In genomic region chrY:13019481-13019880, GRCh38 we compare ENCODE assay signal across 1 cellular context.
TF ChIP-seq lines count a peak whose summit lies in the region.

No MANE protein-coding gene starts in this region.

TF ChIP-seq in GM23338, 12 proteins besides CTCF, POLR2A, EP300 and RAD21 (continued from another document):
- TF ChIP-seq ZNF462 (CRISPR knock-in tag; IDR thresholded peaks at IDR 0.05), result no peak
- no peak for TF ChIP-seq NANOG (IDR thresholded peaks at IDR 0.05; ENCODE audit: borderline replicate concordance)
- no peak for TF ChIP-seq CREB1 (CRISPR knock-in tag; IDR thresholded peaks at IDR 0.05; ENCODE audit: low read depth)
- TF ChIP-seq JUNB (IDR thresholded peaks at IDR 0.05; ENCODE audit: unreplicated experiment), result no peak
- no peak for TF ChIP-seq ETS1 (IDR thresholded peaks at IDR 0.05)
TF ChIP-seq in GM23338: peak in this region for 0.
